8 cellular contexts compared by ENCODE assay signal in the genomic region with DNA sequence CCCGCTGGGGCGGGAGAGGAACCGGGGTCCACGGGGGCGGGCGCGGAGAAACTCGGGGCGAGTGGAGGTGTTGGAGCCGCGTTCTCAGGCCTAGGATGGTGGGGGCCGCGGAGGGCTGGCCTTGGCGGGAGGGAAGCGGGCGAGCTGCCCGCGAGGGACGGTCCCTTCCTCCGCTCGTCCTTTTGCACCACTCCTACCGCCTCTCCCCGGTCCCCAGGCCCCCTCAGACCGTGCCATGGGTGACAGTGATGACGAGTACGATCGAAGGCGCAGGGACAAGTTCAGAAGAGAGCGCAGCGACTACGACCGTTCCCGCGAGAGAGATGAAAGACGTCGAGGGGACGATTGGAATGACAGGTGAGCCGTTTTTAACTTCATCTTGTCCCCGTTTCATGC. TPM values are rescaled to one million over a fixed set of nuclear protein-coding genes. Genes with fewer than 3 reads are reported as not detected.
A peak's percentile ranks its signal among the peaks of the same experiment; 100 is the strongest.
DNase-seq lines count a peak whose midpoint lies in the region; ATAC-seq and TF ChIP-seq lines count a peak whose summit lies in the region.

No MANE protein-coding gene starts in this region.

- DNase-seq in AG09309 (ENCODE audit: low read depth) = no peak
- DNase-seq in esophagus squamous epithelium (lab: John Stamatoyannopoulos, UW) = no peak
- no peak for DNase-seq in neural crest cell (ENCODE audit: low read depth, low spot score)
- no peak for DNase-seq in SIG-M5 treated with dmso at 0.1 percent for 504 hours (lab: John Stamatoyannopoulos, UW; ENCODE audit: unreplicated experiment)
- DNase-seq in NCI-H1930 (lab: John Stamatoyannopoulos, UW) = no peak

- intact Hi-C loops in esophagus squamous epithelium (cut with DNase I) = no loop called here

- TF ChIP-seq CTCF in AG09309 (IDR thresholded peaks at IDR 0.05; ENCODE audit: control insufficient read depth, insufficient read depth, low read depth, low read length, missing control alignments) (no peak), WI38 (IDR thresholded peaks at IDR 0.05; ENCODE audit: low read depth, low read length) (no peak), esophagus squamous epithelium (IDR thresholded peaks at IDR 0.05) (no peak), neural crest cell (conservative IDR thresholded peaks at IDR 0.05) (no peak)

- H3K27me3 Mint-ChIP-seq in neural crest cell (ENCODE audit: low read depth) = peaks cover 6% of the 10 kb centered on the region

- peak overlapping the region; percentile 100 for H3K4me3 Mint-ChIP-seq in neural crest cell

- H3K9me3 ChIP-seq in esophagus squamous epithelium = no peaks in the 10 kb centered on the region

- peak; percentile 30 for ATAC-seq in GM18909 (IDR thresholded peaks at IDR 0.05; ENCODE audit: poor library complexity, unreplicated experiment)
- peak; percentile 18 for ATAC-seq in HG03175 (IDR thresholded peaks at IDR 0.05; ENCODE audit: unreplicated experiment)

- WGBS in esophagus squamous epithelium, 2 donors = 0% methylated on average over 11 to 21 of the region's 39 CpGs

- TF ChIP-seq POLR2A in esophagus squamous epithelium (IDR thresholded peaks at IDR 0.05) = no peak

- H3K4me3 ChIP-seq in AG09309 (ENCODE audit: control insufficient read depth, low read depth, low read length) (peak overlapping the region; percentile 90), WI38 (ENCODE audit: low read depth, low read length) (peak overlapping the region; percentile 93), esophagus squamous epithelium (peak overlapping the region; percentile 86 to 100 (median 96))

- H3K36me3 Mint-ChIP-seq in neural crest cell (ENCODE audit: low read depth) = peaks cover 32% of the 10 kb centered on the region

- H3K36me3 ChIP-seq in esophagus squamous epithelium = peaks cover 7 to 78% (median 8%) of the 10 kb centered on the region in 3 donors

- peaks cover 8 to 60% (median 36%) of the 10 kb centered on the region in 3 donors for H3K4me1 ChIP-seq in esophagus squamous epithelium

- H3K9me3 Mint-ChIP-seq in neural crest cell = no peaks in the 10 kb centered on the region

- H3K27ac Mint-ChIP-seq in neural crest cell (ENCODE audit: unreplicated experiment) = peak overlapping the region; percentile 98

- H3K4me1 Mint-ChIP-seq in neural crest cell = peaks cover 52% of the 10 kb centered on the region

- H3K27me3 ChIP-seq in esophagus squamous epithelium = no peaks in the 10 kb centered on the region

- H3K27ac ChIP-seq in esophagus squamous epithelium = peak overlapping the region; percentile 97 to 99 (median 98)

RNA-seq across cellular contexts. Expression of gene SRRT, which starts 0.5 kb away (rescaled TPM):
- total RNA-seq in esophagus squamous epithelium (10 to 100 TPM; 53.8 to 91.0 (median 68.4) TPM), neural crest cell (330 and 356 TPM in 2 replicates)

RNA-seq across cellular contexts. Expression of gene TRIP6, which starts 8.2 kb away (rescaled TPM):
- 100 to 1,000 TPM in 2 of 4 donors, 10 to 100 TPM in 2; 81.4 to 109 (median 93.7) TPM for total RNA-seq in esophagus squamous epithelium
- total RNA-seq in neural crest cell = 34.8 and 39.7 TPM in 2 replicates

RNA-seq across cellular contexts. Expression of gene UFSP1, which starts 14.2 kb away (rescaled TPM):
- 1 to 10 TPM; 1.3 to 8.4 (median 5.5) TPM for total RNA-seq in esophagus squamous epithelium
- total RNA-seq in neural crest cell = 4.4 and 4.6 TPM in 2 replicates

RNA-seq across cellular contexts. Expression of gene ACHE, which starts 20.3 kb away (rescaled TPM):
- total RNA-seq in esophagus squamous epithelium = 1 to 10 TPM in 3 of 4 donors, under 1 TPM in 1; 0.22 to 1.5 (median 1.3) TPM
- 1.7 and 2.0 TPM in 2 replicates for total RNA-seq in neural crest cell

RNA-seq across cellular contexts. Expression of gene SLC12A9, which starts 22.8 kb away (rescaled TPM):
- 10 to 100 TPM in 3 of 4 donors, 1 to 10 TPM in 1; 9.9 to 19.6 (median 17.3) TPM for total RNA-seq in esophagus squamous epithelium
- total RNA-seq in neural crest cell = 25.2 and 27.7 TPM in 2 replicates
